30 cellular contexts compared by ENCODE assay signal in the genomic region with DNA sequence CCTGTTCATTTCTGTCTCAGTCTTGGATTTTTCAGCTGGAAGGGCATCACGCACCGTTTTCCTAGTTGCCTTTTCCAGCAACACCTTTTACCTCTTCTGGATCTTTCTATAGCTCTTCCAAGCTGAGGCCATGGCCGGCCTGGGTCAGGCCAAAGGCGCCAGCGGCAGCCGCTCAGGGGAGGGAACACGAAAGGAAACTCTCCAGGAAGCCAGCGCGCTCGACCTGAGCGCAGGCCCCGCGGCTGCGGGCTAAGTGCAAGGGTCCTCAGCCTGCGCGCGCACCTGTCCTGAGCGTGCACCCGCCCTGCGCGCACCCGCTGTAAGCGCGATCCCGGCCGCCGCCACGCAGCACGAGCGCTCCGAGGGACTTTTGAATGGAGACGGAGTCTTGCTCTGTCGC. TPM values are rescaled to one million over a fixed set of nuclear protein-coding genes. Genes with fewer than 3 reads are reported as not detected.
DNase-seq lines count a peak whose midpoint lies in the region; ATAC-seq, FAIRE-seq and TF ChIP-seq lines count a peak whose summit lies in the region.
"Had no signal": no experiment of that assay in that cellular context is flagged by ENCODE, and none has a peak within 500 bp of the region (broad histone marks: within the 10 kb centered on the region; RNA-seq: fewer than 3 reads in every experiment).

No MANE protein-coding gene starts in this region.

- H2AFZ ChIP-seq in K562 (ENCODE audit: low read depth, low read length) (no peak overlapping the region), osteoblast (ENCODE audit: low read length) (no peak overlapping the region)

- no peak overlapping the region for H3K9ac ChIP-seq in BLaER1
- H3K9ac ChIP-seq in K562 (ENCODE audit: insufficient read depth in 1 of 2, low read depth in 2 of 2, low read length in 2 of 2), result no peak overlapping the region

- no peaks in the 10 kb centered on the region for H3K9me1 ChIP-seq in K562 (ENCODE audit: control insufficient read depth, insufficient read depth, low read length)

- peaks cover 6% of the 10 kb centered on the region for H3K36me3 Mint-ChIP-seq in MCF 10A (ENCODE audit: insufficient read depth, unreplicated experiment)

- no peaks in the 10 kb centered on the region for H3K79me2 ChIP-seq in K562 (ENCODE audit: control insufficient read depth, insufficient read depth, low read length)
- no peaks in the 10 kb centered on the region for H3K79me2 ChIP-seq in osteoblast (ENCODE audit: insufficient read depth, low read length)

- peaks cover 19% of the 10 kb centered on the region for H4K20me1 ChIP-seq in BLaER1
- no peaks in the 10 kb centered on the region for H4K20me1 ChIP-seq in K562 (replicated peaks; ENCODE audit: control insufficient read depth, insufficient read depth, low read length)
- H4K20me1 ChIP-seq in osteoblast (ENCODE audit: insufficient read depth, low read length), result no peaks in the 10 kb centered on the region

- TF ChIP-seq CTCF in K562 (IDR thresholded peaks at IDR 0.05 in 2 of 3, conservative IDR thresholded peaks at IDR 0.05 in 1 of 3; ENCODE audit: insufficient read depth in 2 of 3, low read depth in 1 of 3, low read length in 3 of 3) (no peak), osteoblast (IDR thresholded peaks at IDR 0.05; ENCODE audit: extremely low read depth, low read depth, low read length) (no peak), MCF 10A (IDR thresholded peaks at IDR 0.05; ENCODE audit: unreplicated experiment) (no peak)

- FAIRE-seq in K562 (lab: Jason Lieb, UNC), result no peak
- FAIRE-seq: frontal cortex, GM19239, RCC 7860 had no signal

- POLR2A ChIA-PET in K562 (lab: Yijun Ruan, JAX) (no interaction called here), MCF 10A (lab: Yijun Ruan, JAX) (interaction anchor here (0.6 kb wide), 1 partner anchor 90 kb away, joined by 3 read pairs; no protein-coding TSS in a partner anchor)

- H3K27ac Mint-ChIP-seq in MCF 10A (ENCODE audit: low read depth, unreplicated experiment), result no peak overlapping the region
- H3K27ac Mint-ChIP-seq: activated B cell treated with CpG ODN at 0.5 μM for 24 hours; nephron progenitor cell; stimulated activated naive CD8-positive, alpha-beta T cell treated with anti-CD3 and anti-CD28 coated beads, Interleukin-15, amount 100 ng/mL, for 72 hours had no signal

- H3K27me3 ChIP-seq in BLaER1 (peaks cover 42% of the 10 kb centered on the region), K562 (ENCODE audit: control insufficient read depth in 2 of 2, insufficient read depth in 2 of 2, low read length in 2 of 2) (peaks cover 41 to 65% of the 10 kb centered on the region in 2 experiments), osteoblast (ENCODE audit: insufficient read depth, low read length) (peaks cover 18% of the 10 kb centered on the region)
- H3K27me3 ChIP-seq: breast epithelium, SJCRH30 had no signal

- CTCF ChIA-PET in K562 (lab: Yijun Ruan, JAX; ENCODE audit: low intra/inter-chr PET ratio) (no interaction called here), MCF 10A (lab: Yijun Ruan, JAX) (interaction anchor here (0.6 to 0.7 kb wide), 2 partner anchors 55 to 179 kb away, joined by 4 read pairs; no protein-coding TSS in a partner anchor)

- H3K9me3 ChIP-seq in BLaER1 (no peaks in the 10 kb centered on the region), K562 (replicated peaks; ENCODE audit: control insufficient read depth, insufficient read depth, low read depth, low read length) (no peaks in the 10 kb centered on the region), osteoblast (ENCODE audit: low read depth, low read length) (no peaks in the 10 kb centered on the region)
- H3K9me3 ChIP-seq: breast epithelium, colonic mucosa, esophagus muscularis mucosa, sigmoid colon, SJCRH30, tibial nerve had no signal

- 63% methylated on average over 33 of the region's 33 CpGs for WGBS in K562 (ENCODE audit: insufficient coverage, low coverage, missing lambda C conversion rate)

- BruUV-seq in K562 (replicated peaks; lab: Mats Ljungman, UMichigan), result no TSS peak
- BruUV-seq in MCF 10A (replicated peaks; lab: Mats Ljungman, UMichigan), result no TSS peak

- no peaks in the 10 kb centered on the region for H3K4me1 Mint-ChIP-seq in MCF 10A (ENCODE audit: insufficient read depth, unreplicated experiment)

- TF ChIP-seq EP300 in K562 (IDR thresholded peaks at IDR 0.05; ENCODE audit: low read length), result no peak

- no peak overlapping the region for H3K4me3 Mint-ChIP-seq in MCF 10A (ENCODE audit: unreplicated experiment)
- H3K4me3 Mint-ChIP-seq: activated B cell treated with CpG ODN at 0.5 μM for 24 hours, nephron progenitor cell had no signal

- intact Hi-C loops in K562 (cut with micrococcal nuclease) (loop anchor here (5.0 kb wide), 1 partner anchor 176 kb away; no protein-coding TSS in a partner anchor), left colon (cut with DNase I, micrococcal nuclease) (no loop called here), MCF 10A (cut with micrococcal nuclease) (loop anchor here (10.0 kb wide), 1 partner anchor 89 kb away; no protein-coding TSS in a partner anchor)

- H3K36me3 ChIP-seq in BLaER1, result no peaks in the 10 kb centered on the region
- no peaks in the 10 kb centered on the region for H3K36me3 ChIP-seq in K562 (ENCODE audit: control insufficient read depth, insufficient read depth, low read length)
- H3K36me3 ChIP-seq in osteoblast (ENCODE audit: insufficient read depth, low read length), result no peaks in the 10 kb centered on the region
- H3K36me3 ChIP-seq: breast epithelium, colonic mucosa, esophagus muscularis mucosa, sigmoid colon had no signal

- no peak for TF ChIP-seq POLR2A in K562 (conservative IDR thresholded peaks at IDR 0.05)

- H3K27ac ChIP-seq in BLaER1, result no peak overlapping the region
- no peak overlapping the region for H3K27ac ChIP-seq in K562 (ENCODE audit: extremely low read depth, low read depth, low read length)
- no peak overlapping the region for H3K27ac ChIP-seq in osteoblast (ENCODE audit: low read depth, low read length)
- H3K27ac ChIP-seq: breast epithelium, colonic mucosa, esophagus muscularis mucosa, sigmoid colon, SJCRH30, tibial nerve had no signal

- H3K4me2 ChIP-seq in BLaER1 (peak overlapping the region; percentile 86), K562 (ENCODE audit: insufficient read depth, low read length) (no peak overlapping the region), osteoblast (ENCODE audit: insufficient read depth, low read length) (no peak overlapping the region)

- TF ChIP-seq RAD21 in K562 (CRISPR knock-in tag; conservative IDR thresholded peaks at IDR 0.05 in 1 of 2, IDR thresholded peaks at IDR 0.05 in 1 of 2), result no peak

- ATAC-seq in K562, result no peak
- peak; percentile 51 for ATAC-seq in left colon
- no peak for ATAC-seq in stimulated activated naive CD8-positive, alpha-beta T cell treated with anti-CD3 and anti-CD28 coated beads, Interleukin-15, Interleukin-2, amounts not matched to agents 100 U/mL and 50 U/mL, for 24 hours
- ATAC-seq: HCT116; stimulated activated naive CD8-positive, alpha-beta T cell treated with anti-CD3 and anti-CD28 coated beads, Interleukin-15, amount 100 ng/mL, for 72 hours had no signal

- peaks cover 30% of the 10 kb centered on the region for H3K4me1 ChIP-seq in BLaER1
- H3K4me1 ChIP-seq in K562 (replicated peaks in 1 of 2; ENCODE audit: control insufficient read depth in 2 of 2, insufficient read depth in 2 of 2, low read length in 2 of 2), result peaks cover 0 to 3% of the 10 kb centered on the region in 2 experiments; a peak in 2 of 5 replicates
- H3K4me1 ChIP-seq in osteoblast (ENCODE audit: insufficient read depth, low read length), result peaks cover 12% of the 10 kb centered on the region
- H3K4me1 ChIP-seq: breast epithelium had no signal

- in situ Hi-C loops in K562 (cut with MboI), result no loop called here

- no peaks in the 10 kb centered on the region for H3K27me3 Mint-ChIP-seq in MCF 10A (ENCODE audit: insufficient read depth, unreplicated experiment)

- H3K4me3 ChIP-seq in BLaER1, result no peak overlapping the region
- no peak overlapping the region for H3K4me3 ChIP-seq in K562
- no peak overlapping the region for H3K4me3 ChIP-seq in osteoblast (ENCODE audit: insufficient read depth, low read length)
- H3K4me3 ChIP-seq: breast epithelium, colonic mucosa, sigmoid colon, SJCRH30, tibial nerve had no signal

- DNase-seq in K562 (ENCODE audit: extremely low read depth in 1 of 4, low spot score in 3 of 4) (no peak), left colon (peak in 1 of 2 donors; percentile 19), osteoblast (ENCODE audit: insufficient read length, low spot score, missing footprints) (peak; percentile 42), A172 (ENCODE audit: low spot score) (no peak), HUDEP-2 (lab: John Stamatoyannopoulos, UW; ENCODE audit: unreplicated experiment in 76 of 76) (no peak), MCF 10A (ENCODE audit: unreplicated experiment) (no peak)
- DNase-seq in stimulated activated naive CD8-positive, alpha-beta T cell treated with anti-CD3 and anti-CD28 coated beads, Interleukin-15, Interleukin-2, amounts not matched to agents 100 U/mL and 50 U/mL, for 24 hours, result no peak
- DNase-seq: ACHN; activated B cell treated with CpG ODN at 0.5 μM for 24 hours; activated CD4-positive, alpha-beta T cell treated with anti-CD3 and anti-CD28 coated beads, Interleukin-2, amount 50 U/mL, for 1 hour; activated naive CD4-positive, alpha-beta T cell treated with Interleukin-2 at 50 U/mL for 16 hours; amniotic stem cell; colonic mucosa; effector CD8-positive, alpha-beta T cell; GF-D8; left cardiac atrium; NCI-H2029; NCI-H526 treated with DMSO at 0.1 percent for 48 hours; nephron progenitor cell; sigmoid colon; SJCRH30; stimulated activated naive CD8-positive, alpha-beta T cell treated with anti-CD3 and anti-CD28 coated beads, Interleukin-15, amount 100 ng/mL, for 72 hours had no signal

- no peaks in the 10 kb centered on the region for H3K9me3 Mint-ChIP-seq in MCF 10A (ENCODE audit: unreplicated experiment)
- H3K9me3 Mint-ChIP-seq: activated B cell treated with CpG ODN at 0.5 μM for 24 hours; nephron progenitor cell; stimulated activated naive CD8-positive, alpha-beta T cell treated with anti-CD3 and anti-CD28 coated beads, Interleukin-15, amount 100 ng/mL, for 72 hours had no signal

RNA-seq across cellular contexts. Expression of gene TMEM181, which starts 43.8 kb away (rescaled TPM):
- 36.6 and 77.1 TPM in 2 replicates for total RNA-seq in K562 (2011; cell fraction: chromatin; rRNA removed; ENCODE audit: low replicate concordance)
- 21.0 and 25.4 TPM in 2 replicates for total RNA-seq in K562 (2011; cell fraction: nucleolus; rRNA removed)
- 41.9 and 56.9 TPM in 2 replicates for total RNA-seq in K562 (2011; cell fraction: nucleoplasm; rRNA removed)
- total RNA-seq in K562 (2014; rRNA removed) (10.9 and 14.8 TPM in 2 replicates), K562 (2014; rRNA removed; fragmentation: Illumina TruSeq; extraction: Trizol) (26.0 and 27.2 TPM in 2 replicates), K562 (2015; rRNA removed; fragmentation: Illumina TruSeq; extraction: Trizol) (23.0 and 24.3 TPM in 2 replicates), K562 (2021) (17.3 and 19.2 TPM in 2 replicates), left colon (10 to 100 TPM; 41.2 to 46.7 TPM), osteoblast (43.3 and 43.8 TPM in 2 replicates), MCF 10A (2022) (25.3 and 28.8 TPM in 2 replicates)
- polyA plus RNA-seq in K562 (2011; rRNA removed) (23.6 and 26.0 TPM in 2 replicates), K562 (2014; fragmentation: Illumina TruSeq; extraction: Trizol) (19.0 and 22.6 TPM in 2 replicates), K562 (2014; fragmentation: Nextera tagmentation; extraction: Ambion mirVana) (1 to 10 TPM; 5.6 to 7.6 TPM), K562 (2014; rRNA removed) (19.9 and 22.0 TPM in 2 replicates)
- 8.5 and 15.4 TPM in 2 replicates for polyA plus RNA-seq in K562 (2011; cell fraction: cytosol; rRNA removed)
- 19.9 and 23.7 TPM in 2 replicates for polyA plus RNA-seq in K562 (2011; cell fraction: nucleus; rRNA removed)
- 14.1 and 17.3 TPM in 2 replicates for polyA plus RNA-seq in K562 (2012)
- 30.4 and 31.4 TPM in 2 replicates for polyA minus RNA-seq in K562 (2011; rRNA and poly(A)+ RNA removed)
- 15.7 TPM in 2 replicates for polyA minus RNA-seq in K562 (2011; cell fraction: cytosol; rRNA and poly(A)+ RNA removed)
- 9.8 and 14.0 TPM in 2 replicates for polyA minus RNA-seq in K562 (2011; cell fraction: nucleus; rRNA and poly(A)+ RNA removed)
- total RNA-seq in A172 (2014; rRNA removed; shearing (Covaris generic)), result 24.1 and 25.5 TPM in 2 replicates

Comparison
In these comparisons a context has a peak if more than half of its experiments do, and no peak if none do; other contexts are left out.
1. intact Hi-C loops: an anchor here in K562 (5.0 kb wide) and MCF 10A (10.0 kb wide); none called in left colon.